35 cellular contexts compared by ENCODE assay signal in the genomic region with DNA sequence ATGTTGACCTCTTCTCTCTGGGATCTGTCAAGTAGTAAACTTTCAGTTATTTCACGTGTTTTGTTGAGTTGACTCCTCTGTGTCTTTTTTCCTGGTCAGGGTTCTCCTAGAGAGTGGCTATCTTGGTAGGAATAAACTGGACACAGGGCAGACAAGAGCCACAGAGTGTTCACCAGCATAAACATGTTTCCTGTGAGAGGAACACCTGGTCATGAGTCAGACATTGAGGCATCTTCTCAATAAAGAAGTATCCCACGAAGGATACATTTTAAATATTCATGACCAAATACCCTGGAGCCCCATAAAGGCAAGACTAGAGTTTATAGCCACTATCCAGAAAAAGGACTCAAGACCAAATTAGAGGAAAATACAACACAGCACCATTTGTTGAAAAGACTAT.
"Had no signal": no experiment of that assay in that cellular context is flagged by ENCODE, and none has a peak within 500 bp of the region (broad histone marks: within the 10 kb centered on the region; RNA-seq: fewer than 3 reads in every experiment).

No MANE protein-coding gene starts in this region.

- H3K4me3 ChIP-seq: MG63 had no signal

- H3K9me3 ChIP-seq: MG63 had no signal

- DNase-seq: Karpas-422, Kasumi-1, MG63, MM.1S, NCI-H1048, NCI-H1092, NCI-H1092 treated with DMSO at 0.1 percent for 48 hours, NCI-H1105, NCI-H1105 treated with DMSO at 0.1 percent for 48 hours, NCI-H1417, NCI-H1417 treated with DMSO at 0.1 percent for 48 hours, NCI-H1436, NCI-H1436 treated with DMSO at 0.1 percent for 48 hours, NCI-H146, NCI-H1694, NCI-H1694 treated with DMSO at 0.1 percent for 48 hours, NCI-H187, NCI-H187 treated with DMSO at 0.1 percent for 48 hours, NCI-H1930, NCI-H2029, NCI-H2029 treated with DMSO at 0.1 percent for 48 hours, NCI-H2081, NCI-H2081 treated with DMSO at 0.1 percent for 48 hours, NCI-H2107, NCI-H2171, NCI-H2171 treated with DMSO at 0.1 percent for 48 hours, NCI-H2227 treated with DMSO at 0.1 percent for 48 hours, NCI-H226, NCI-H345, NCI-H446, NCI-H446 treated with DMSO at 0.1 percent for 48 hours, NCI-H510A, NCI-H510A treated with DMSO at 0.1 percent for 48 hours, NCI-H524, NCI-H524 treated with DMSO at 0.1 percent for 48 hours had no signal

- H3K36me3 ChIP-seq: MG63 had no signal

- H3K27me3 ChIP-seq: MG63 had no signal
